In genomic region chr6:56692586-56693245, GRCh38 we compare ENCODE assay signal across 9 cellular contexts. TPM values are rescaled to one million over a fixed set of nuclear protein-coding genes. Genes with fewer than 3 reads are reported as not detected.
A peak's percentile ranks its signal among the peaks of the same experiment; 100 is the strongest.
DNase-seq lines count a peak whose midpoint lies in the region; ATAC-seq and TF ChIP-seq lines count a peak whose summit lies in the region.
"Had no signal": no experiment of that assay in that cellular context is flagged by ENCODE, and none has a peak within 500 bp of the region (broad histone marks: within the 10 kb centered on the region; RNA-seq: fewer than 3 reads in every experiment).

No MANE protein-coding gene starts in this region.

- no peaks in the 10 kb centered on the region for H3K9me3 ChIP-seq in esophagus muscularis mucosa

- no peak for TF ChIP-seq CTCF in esophagus muscularis mucosa (IDR thresholded peaks at IDR 0.05)
- TF ChIP-seq CTCF in nephron progenitor cell (IDR thresholded peaks at IDR 0.05): no peak

- no peaks in the 10 kb centered on the region for H3K27me3 ChIP-seq in esophagus muscularis mucosa

- DNase-seq in AG08395 (ENCODE audit: low spot score): peak; percentile 52
- peak; percentile 35 for DNase-seq in OCI-M1 (lab: John Stamatoyannopoulos, UW)
- DNase-seq in esophagus muscularis mucosa (ENCODE audit: extremely low spot score): no peak
- DNase-seq in nephron progenitor cell: no peak
- no peak for DNase-seq in dermis blood vessel endothelial cell
- no peak for DNase-seq in SHP77 (lab: John Stamatoyannopoulos, UW)
- no peak for DNase-seq in iPS-NIHi7 (ENCODE audit: extremely low spot score)
- DNase-seq: activated T-cell treated with anti-CD3 and anti-CD28 coated beads, Interleukin-2, amount 50 U/mL, for 24 hours had no signal

- no peak for TF ChIP-seq POLR2A in esophagus muscularis mucosa (IDR thresholded peaks at IDR 0.05; ENCODE audit: low read depth)

- no peak overlapping the region for H3K4me3 Mint-ChIP-seq in nephron progenitor cell
- H3K4me3 Mint-ChIP-seq: activated T-cell treated with anti-CD3 and anti-CD28 coated beads, Interleukin-2, amount 50 U/mL, for 24 hours had no signal

- H3K9me3 Mint-ChIP-seq in nephron progenitor cell: no peaks in the 10 kb centered on the region
- H3K9me3 Mint-ChIP-seq: activated T-cell treated with anti-CD3 and anti-CD28 coated beads, Interleukin-2, amount 50 U/mL, for 24 hours had no signal

- no peaks in the 10 kb centered on the region for H3K36me3 ChIP-seq in esophagus muscularis mucosa

- no peak for ATAC-seq in HG02610 (IDR thresholded peaks at IDR 0.05; ENCODE audit: unreplicated experiment)

- H3K27ac Mint-ChIP-seq in nephron progenitor cell: peak overlapping the region; percentile 27
- H3K27ac Mint-ChIP-seq: activated T-cell treated with anti-CD3 and anti-CD28 coated beads, Interleukin-2, amount 50 U/mL, for 24 hours had no signal

- H3K27me3 Mint-ChIP-seq in nephron progenitor cell (ENCODE audit: low read depth, poor library complexity): no peaks in the 10 kb centered on the region
- H3K27me3 Mint-ChIP-seq: activated T-cell treated with anti-CD3 and anti-CD28 coated beads, Interleukin-2, amount 50 U/mL, for 24 hours had no signal

- H3K36me3 Mint-ChIP-seq in nephron progenitor cell (ENCODE audit: low read depth): peaks cover 6% of the 10 kb centered on the region

- intact Hi-C loops in esophagus muscularis mucosa (cut with DNase I): loop anchor here (10.0 kb wide), 1 partner anchor 338 kb away; no protein-coding TSS in a partner anchor

- H3K4me3 ChIP-seq in esophagus muscularis mucosa: peak overlapping the region; percentile 35 to 48 (median 45)

- WGBS in esophagus muscularis mucosa: 31% methylated on average over 6 of the region's 6 CpGs

- no peak for TF ChIP-seq EP300 in esophagus muscularis mucosa (IDR thresholded peaks at IDR 0.05)

- peak overlapping the region; percentile 78 to 87 (median 80) for H3K27ac ChIP-seq in esophagus muscularis mucosa (replicated peaks in 1 of 4)

- H3K4me1 ChIP-seq in esophagus muscularis mucosa: peaks cover 10 to 66% (median 63%) of the 10 kb centered on the region in 4 donors

- peaks cover 5% of the 10 kb centered on the region for H3K4me1 Mint-ChIP-seq in nephron progenitor cell

RNA-seq across cellular contexts. Expression of gene DST, which starts 50.0 kb away (rescaled TPM):
- total RNA-seq in esophagus muscularis mucosa: 100 to 1,000 TPM; 410 to 588 (median 521) TPM
- 199 and 265 TPM in 2 replicates for total RNA-seq in dermis blood vessel endothelial cell

Comparison
In these comparisons a context has a peak if more than half of its experiments do, and no peak if none do; other contexts are left out.
1. DNase-seq: peak in AG08395 (single experiment) and OCI-M1 (single experiment); none in esophagus muscularis mucosa (single experiment), nephron progenitor cell (single experiment), dermis blood vessel endothelial cell (single experiment), SHP77 (0 of 2) and iPS-NIHi7 (single experiment).